ENCODE assay signal across 22 cellular contexts in genomic region chr20:2891343-2891742, GRCh38. TPM values are rescaled to one million over a fixed set of nuclear protein-coding genes. Genes with fewer than 3 reads are reported as not detected.
DNase-seq lines count a peak whose midpoint lies in the region; ATAC-seq and TF ChIP-seq lines count a peak whose summit lies in the region.
"Had no signal": no experiment of that assay in that cellular context is flagged by ENCODE, and none has a peak within 500 bp of the region (broad histone marks: within the 10 kb centered on the region; RNA-seq: fewer than 3 reads in every experiment).

No MANE protein-coding gene starts in this region.

- peak overlapping the region; percentile 17 for H3K27ac Mint-ChIP-seq in activated T-cell treated with anti-CD3 and anti-CD28 coated beads, Interleukin-2, amount 50 U/mL, for 72 hours
- peak overlapping the region in 3 of 5 experiments; percentile 4 to 41 (median 32) for H3K27ac Mint-ChIP-seq in brain
- peak overlapping the region; percentile 40 for H3K27ac Mint-ChIP-seq in stimulated activated naive CD8-positive, alpha-beta T cell treated with anti-CD3 and anti-CD28 coated beads, Interleukin-15, Interleukin-2, amounts not matched to agents 100 ng/mL and 50 ng/mL, for 24 hours
- H3K27ac Mint-ChIP-seq: H9, T-cell had no signal

- ATAC-seq in activated T-cell treated with anti-CD3 and anti-CD28 coated beads, Interleukin-2, amount 50 U/mL, for 72 hours (replicated peaks in 1 of 2), result no peak
- ATAC-seq in RWPE2 (ENCODE audit: low read depth) (no peak), left lung (no peak)
- ATAC-seq: body of pancreas, left ventricle myocardium superior, T-cell had no signal

- intact Hi-C loops in left lung (cut with DNase I), result no loop called here

- H3K27ac ChIP-seq in RWPE2 (ENCODE audit: poor library complexity, severe bottlenecking) (peak overlapping the region; percentile 21), left lung (no peak overlapping the region)
- H3K27ac ChIP-seq: body of pancreas, SJCRH30 had no signal

- no peaks in the 10 kb centered on the region for H3K36me3 ChIP-seq in RWPE2 (ENCODE audit: low read depth)
- H3K36me3 ChIP-seq in left lung, result no peaks in the 10 kb centered on the region
- H3K36me3 ChIP-seq: BE2C, SJCRH30, transverse colon had no signal

- H3K9me3 ChIP-seq in RWPE2 (ENCODE audit: severe bottlenecking), result no peaks in the 10 kb centered on the region
- H3K9me3 ChIP-seq in left lung, result peaks cover 0 to 8% of the 10 kb centered on the region in 2 donors
- H3K9me3 ChIP-seq: BE2C, body of pancreas, SJCRH30 had no signal

- no peak for DNase-seq in activated T-cell treated with anti-CD3 and anti-CD28 coated beads, Interleukin-2, amount 50 U/mL, for 72 hours
- DNase-seq in activated T-cell treated with anti-CD3 and anti-CD28 coated beads, Interleukin-2, amount 50 U/mL, for 1 hour, result no peak
- DNase-seq in RWPE2 (ENCODE audit: low spot score) (no peak), DMS53 (lab: John Stamatoyannopoulos, UW) (no peak), left lung (no peak), NCI-H2196 (lab: John Stamatoyannopoulos, UW; ENCODE audit: unreplicated experiment) (no peak)
- DNase-seq: BE2C, body of pancreas, DMS79 treated with DMSO at 0.1 percent for 48 hours, GF-D8, H9, left ventricle myocardium superior, NCI-H1105, NCI-H2029 treated with DMSO at 0.1 percent for 48 hours, NCI-H2227 treated with DMSO at 0.1 percent for 48 hours, NCI-H526 treated with DMSO at 0.1 percent for 48 hours, occipital lobe, SJCRH30, T-cell, transverse colon had no signal

- H3K4me3 ChIP-seq in RWPE2 (ENCODE audit: severe bottlenecking) (no peak overlapping the region), left lung (no peak overlapping the region)
- H3K4me3 ChIP-seq: body of pancreas, SJCRH30, transverse colon had no signal

- no peaks in the 10 kb centered on the region for H3K27me3 Mint-ChIP-seq in activated T-cell treated with anti-CD3 and anti-CD28 coated beads, Interleukin-2, amount 50 U/mL, for 72 hours (ENCODE audit: low read depth)
- no peaks in the 10 kb centered on the region for H3K27me3 Mint-ChIP-seq in brain
- no peaks in the 10 kb centered on the region for H3K27me3 Mint-ChIP-seq in stimulated activated naive CD8-positive, alpha-beta T cell treated with anti-CD3 and anti-CD28 coated beads, Interleukin-15, Interleukin-2, amounts not matched to agents 100 ng/mL and 50 ng/mL, for 24 hours
- H3K27me3 Mint-ChIP-seq: T-cell had no signal

- H3K9me3 Mint-ChIP-seq in activated T-cell treated with anti-CD3 and anti-CD28 coated beads, Interleukin-2, amount 50 U/mL, for 72 hours, result no peaks in the 10 kb centered on the region
- H3K9me3 Mint-ChIP-seq in brain, result peaks cover 5 to 18% (median 11%) of the 10 kb centered on the region in 5 experiments
- peaks cover 4% of the 10 kb centered on the region for H3K9me3 Mint-ChIP-seq in stimulated activated naive CD8-positive, alpha-beta T cell treated with anti-CD3 and anti-CD28 coated beads, Interleukin-15, Interleukin-2, amounts not matched to agents 100 ng/mL and 50 ng/mL, for 24 hours

- peaks cover 2 to 24% of the 10 kb centered on the region in 2 donors for H3K36me3 Mint-ChIP-seq in activated T-cell treated with anti-CD3 and anti-CD28 coated beads, Interleukin-2, amount 50 U/mL, for 72 hours (ENCODE audit: insufficient read depth in 2 of 2)
- H3K36me3 Mint-ChIP-seq in brain, result peaks cover 48% of the 10 kb centered on the region
- H3K36me3 Mint-ChIP-seq in stimulated activated naive CD8-positive, alpha-beta T cell treated with anti-CD3 and anti-CD28 coated beads, Interleukin-15, Interleukin-2, amounts not matched to agents 100 ng/mL and 50 ng/mL, for 24 hours (ENCODE audit: low read depth), result peaks cover 36% of the 10 kb centered on the region

- peaks cover 53% of the 10 kb centered on the region for H3K4me1 Mint-ChIP-seq in activated T-cell treated with anti-CD3 and anti-CD28 coated beads, Interleukin-2, amount 50 U/mL, for 72 hours (ENCODE audit: low read depth)
- peaks cover 26% of the 10 kb centered on the region for H3K4me1 Mint-ChIP-seq in brain
- peaks cover 51% of the 10 kb centered on the region for H3K4me1 Mint-ChIP-seq in stimulated activated naive CD8-positive, alpha-beta T cell treated with anti-CD3 and anti-CD28 coated beads, Interleukin-15, Interleukin-2, amounts not matched to agents 100 ng/mL and 50 ng/mL, for 24 hours (ENCODE audit: low read depth)
- H3K4me1 Mint-ChIP-seq: H9 had no signal

- H3K4me1 ChIP-seq in RWPE2 (ENCODE audit: insufficient read depth, poor library complexity, severe bottlenecking), result peaks cover 18% of the 10 kb centered on the region
- H3K4me1 ChIP-seq in left lung, result peaks cover 0 to 28% of the 10 kb centered on the region in 2 donors
- H3K4me1 ChIP-seq: BE2C, body of pancreas, SJCRH30 had no signal

- peak overlapping the region; percentile 10 to 33 for H3K4me3 Mint-ChIP-seq in activated T-cell treated with anti-CD3 and anti-CD28 coated beads, Interleukin-2, amount 50 U/mL, for 72 hours
- H3K4me3 Mint-ChIP-seq in brain, result no peak overlapping the region
- no peak overlapping the region for H3K4me3 Mint-ChIP-seq in stimulated activated naive CD8-positive, alpha-beta T cell treated with anti-CD3 and anti-CD28 coated beads, Interleukin-15, Interleukin-2, amounts not matched to agents 100 ng/mL and 50 ng/mL, for 24 hours
- H3K4me3 Mint-ChIP-seq: H9, T-cell had no signal

- TF ChIP-seq CTCF in RWPE2 (IDR thresholded peaks at IDR 0.05; ENCODE audit: poor library complexity, severe bottlenecking) (no peak), brain (conservative IDR thresholded peaks at IDR 0.05) (no peak), left lung (IDR thresholded peaks at IDR 0.05) (no peak)

- H3K27me3 ChIP-seq in RWPE2 (ENCODE audit: insufficient read depth, poor library complexity, severe bottlenecking), result no peaks in the 10 kb centered on the region
- no peaks in the 10 kb centered on the region for H3K27me3 ChIP-seq in left lung
- H3K27me3 ChIP-seq: BE2C, body of pancreas, SJCRH30, transverse colon had no signal

RNA-seq across cellular contexts. Expression of gene PTPRA, which starts 18.1 kb away (rescaled TPM):
- total RNA-seq in activated T-cell treated with anti-CD3 and anti-CD28 coated beads, Interleukin-2, amount 50 U/mL, for 72 hours, result 10 to 100 TPM; 81.2 to 85.9 TPM
- polyA plus RNA-seq in brain (ENCODE audit: insufficient read depth, low read depth, low replicate concordance), result 101 TPM
- total RNA-seq in left lung, result 10 to 100 TPM; 51.0 to 54.0 TPM

RNA-seq across cellular contexts. Expression of gene VPS16, which starts 50.8 kb away (rescaled TPM):
- 10 to 100 TPM; 54.3 to 60.7 TPM for total RNA-seq in activated T-cell treated with anti-CD3 and anti-CD28 coated beads, Interleukin-2, amount 50 U/mL, for 72 hours
- polyA plus RNA-seq in brain (ENCODE audit: insufficient read depth, low read depth, low replicate concordance), result 38.4 TPM
- 10 to 100 TPM; 38.6 to 42.7 TPM for total RNA-seq in left lung

RNA-seq across cellular contexts. Expression of gene PCED1A, which starts 50.9 kb away (rescaled TPM):
- total RNA-seq in activated T-cell treated with anti-CD3 and anti-CD28 coated beads, Interleukin-2, amount 50 U/mL, for 72 hours, result 10 to 100 TPM; 52.8 to 58.9 TPM
- 34.9 TPM for polyA plus RNA-seq in brain (ENCODE audit: insufficient read depth, low read depth, low replicate concordance)
- 10 to 100 TPM; 34.3 to 39.2 TPM for total RNA-seq in left lung

Comparison
In these comparisons a context has a peak if more than half of its experiments do, and no peak if none do; other contexts are left out.
1. H3K4me3 Mint-ChIP-seq: peak in activated T-cell treated with anti-CD3 and anti-CD28 coated beads, Interleukin-2, amount 50 U/mL, for 72 hours (2 of 2); none in brain (0 of 5) and stimulated activated naive CD8-positive, alpha-beta T cell treated with anti-CD3 and anti-CD28 coated beads, Interleukin-15, Interleukin-2, amounts not matched to agents 100 ng/mL and 50 ng/mL, for 24 hours (single experiment).
2. Peak in every context shown above with its lines, with median percentiles within 50 percentile points of each other: H3K27ac Mint-ChIP-seq.